ENCODE assay signal across 14 cellular contexts in genomic region chr11:48054994-48055291, GRCh38.
DNase-seq lines count a peak whose midpoint lies in the region; ATAC-seq and TF ChIP-seq lines count a peak whose summit lies in the region.
"Had no signal": no experiment of that assay in that cellular context is flagged by ENCODE, and none has a peak within 500 bp of the region (broad histone marks: within the 10 kb centered on the region; RNA-seq: fewer than 3 reads in every experiment).

No MANE protein-coding gene starts in this region.

- CTCF ChIA-PET in PC-3 (lab: Charles Lee) = no interaction called here

- no peaks in the 10 kb centered on the region for H3K27me3 Mint-ChIP-seq in activated T-cell treated with anti-CD3 and anti-CD28 coated beads, Interleukin-2, amount 50 U/mL, for 72 hours (ENCODE audit: low read depth)
- H3K27me3 Mint-ChIP-seq in activated T-cell treated with anti-CD3 and anti-CD28 coated beads, Interleukin-2, amount 50 U/mL, for 4 hours (ENCODE audit: low read depth) = no peaks in the 10 kb centered on the region
- no peaks in the 10 kb centered on the region for H3K27me3 Mint-ChIP-seq in effector memory CD8-positive, alpha-beta T cell
- H3K27me3 Mint-ChIP-seq in stimulated activated memory B cell treated with anti-CD40 and anti-IgM and Interleukin-4, amounts not matched to agents 10 μg/mL and 1 μg/mL and 100 μg/mL, for 72 hours = no peaks in the 10 kb centered on the region

- peaks cover 93% of the 10 kb centered on the region for H3K4me1 Mint-ChIP-seq in activated T-cell treated with anti-CD3 and anti-CD28 coated beads, Interleukin-2, amount 50 U/mL, for 72 hours (ENCODE audit: low read depth)
- H3K4me1 Mint-ChIP-seq in activated T-cell treated with anti-CD3 and anti-CD28 coated beads, Interleukin-2, amount 50 U/mL, for 4 hours (ENCODE audit: low read depth) = peaks cover 87% of the 10 kb centered on the region
- peaks cover 77 to 81% of the 10 kb centered on the region in 2 donors for H3K4me1 Mint-ChIP-seq in effector memory CD8-positive, alpha-beta T cell (ENCODE audit: low read depth in 2 of 2)
- peaks cover 81% of the 10 kb centered on the region for H3K4me1 Mint-ChIP-seq in stimulated activated memory B cell treated with anti-CD40 and anti-IgM and Interleukin-4, amounts not matched to agents 10 μg/mL and 1 μg/mL and 100 μg/mL, for 72 hours

- H3K4me3 Mint-ChIP-seq in activated T-cell treated with anti-CD3 and anti-CD28 coated beads, Interleukin-2, amount 50 U/mL, for 72 hours = peak overlapping the region; percentile 53 to 80
- H3K4me3 Mint-ChIP-seq in activated T-cell treated with anti-CD3 and anti-CD28 coated beads, Interleukin-2, amount 50 U/mL, for 4 hours = no peak overlapping the region
- H3K4me3 Mint-ChIP-seq in effector memory CD8-positive, alpha-beta T cell = peak overlapping the region; percentile 51 to 80
- no peak overlapping the region for H3K4me3 Mint-ChIP-seq in stimulated activated memory B cell treated with anti-CD40 and anti-IgM and Interleukin-4, amounts not matched to agents 10 μg/mL and 1 μg/mL and 100 μg/mL, for 72 hours

- no peak for DNase-seq in activated T-cell treated with anti-CD3 and anti-CD28 coated beads, Interleukin-2, amount 50 U/mL, for 72 hours
- no peak for DNase-seq in activated T-cell treated with anti-CD3 and anti-CD28 coated beads, Interleukin-2, amount 50 U/mL, for 4 hours
- DNase-seq in PC-3 (no peak), EL (no peak), NCI-H2029 (lab: John Stamatoyannopoulos, UW) (no peak), BE2C (no peak)
- no peak for DNase-seq in effector memory CD8-positive, alpha-beta T cell
- DNase-seq: DMS79 treated with DMSO at 0.1 percent for 48 hours, NCI-H2081, NCI-H748 treated with DMSO at 0.1 percent for 48 hours, ovary, Right ventricle myocardium superior had no signal

- no peaks in the 10 kb centered on the region for H3K27me3 ChIP-seq in PC-3 (ENCODE audit: low read length)
- H3K27me3 ChIP-seq in BE2C = no peaks in the 10 kb centered on the region
- H3K27me3 ChIP-seq: ovary had no signal

- no peaks in the 10 kb centered on the region for H3K9me3 Mint-ChIP-seq in activated T-cell treated with anti-CD3 and anti-CD28 coated beads, Interleukin-2, amount 50 U/mL, for 72 hours
- H3K9me3 Mint-ChIP-seq in activated T-cell treated with anti-CD3 and anti-CD28 coated beads, Interleukin-2, amount 50 U/mL, for 4 hours = no peaks in the 10 kb centered on the region
- no peaks in the 10 kb centered on the region for H3K9me3 Mint-ChIP-seq in effector memory CD8-positive, alpha-beta T cell
- H3K9me3 Mint-ChIP-seq in stimulated activated memory B cell treated with anti-CD40 and anti-IgM and Interleukin-4, amounts not matched to agents 10 μg/mL and 1 μg/mL and 100 μg/mL, for 72 hours = no peaks in the 10 kb centered on the region

- no peak overlapping the region for H2AFZ ChIP-seq in PC-3 (ENCODE audit: low read length)

- H3F3A ChIP-seq in PC-3 (ENCODE audit: low read length, unreplicated experiment) = no peaks in the 10 kb centered on the region

- H3K9me2 ChIP-seq in PC-3 (replicated peaks; ENCODE audit: low read length) = no peaks in the 10 kb centered on the region

- intact Hi-C loops in PC-3 (cut with micrococcal nuclease) = loop anchor here (1.0 to 5.0 kb wide), 3 partner anchors 48 to 108 kb away; no protein-coding TSS in a partner anchor

- H3K27ac ChIP-seq in PC-3 (ENCODE audit: low read length) = peak overlapping the region; percentile 100
- H3K27ac ChIP-seq: ovary had no signal

- H3K4me3 ChIP-seq in PC-3 (ENCODE audit: low read length) (no peak overlapping the region), BE2C (ENCODE audit: low read depth, low read length) (no peak overlapping the region)
- H3K4me3 ChIP-seq: ovary, smooth muscle cell had no signal

- peaks cover 3 to 7% of the 10 kb centered on the region in 2 donors for H3K36me3 Mint-ChIP-seq in activated T-cell treated with anti-CD3 and anti-CD28 coated beads, Interleukin-2, amount 50 U/mL, for 72 hours (ENCODE audit: insufficient read depth in 2 of 2)
- H3K36me3 Mint-ChIP-seq in activated T-cell treated with anti-CD3 and anti-CD28 coated beads, Interleukin-2, amount 50 U/mL, for 4 hours (ENCODE audit: insufficient read depth) = peaks cover 6% of the 10 kb centered on the region
- H3K36me3 Mint-ChIP-seq in effector memory CD8-positive, alpha-beta T cell (ENCODE audit: insufficient read depth) = peaks cover 11% of the 10 kb centered on the region
- H3K36me3 Mint-ChIP-seq in stimulated activated memory B cell treated with anti-CD40 and anti-IgM and Interleukin-4, amounts not matched to agents 10 μg/mL and 1 μg/mL and 100 μg/mL, for 72 hours = peaks cover 8% of the 10 kb centered on the region

- peak; percentile 0 to 8 for ATAC-seq in activated T-cell treated with anti-CD3 and anti-CD28 coated beads, Interleukin-2, amount 50 U/mL, for 72 hours (replicated peaks in 1 of 2)
- ATAC-seq in activated T-cell treated with anti-CD3 and anti-CD28 coated beads, Interleukin-2, amount 50 U/mL, for 4 hours = no peak
- no peak for ATAC-seq in PC-3
- no peak for ATAC-seq in effector memory CD8-positive, alpha-beta T cell (replicated peaks)
- no peak for ATAC-seq in stimulated activated memory B cell treated with anti-CD40 and anti-IgM and Interleukin-4, amounts not matched to agents 10 μg/mL and 1 μg/mL and 100 μg/mL, for 72 hours

- H3K9ac ChIP-seq in PC-3 (ENCODE audit: low read length) = peak overlapping the region; percentile 90

- peak overlapping the region; percentile 85 for H3K4me2 ChIP-seq in PC-3 (ENCODE audit: low read length)
- H3K4me2 ChIP-seq: smooth muscle cell had no signal

- peaks cover 65% of the 10 kb centered on the region for H3K4me1 ChIP-seq in PC-3 (ENCODE audit: insufficient read depth, low read length)
- H3K4me1 ChIP-seq in BE2C = no peaks in the 10 kb centered on the region

- TF ChIP-seq CTCF in PC-3 (conservative IDR thresholded peaks at IDR 0.05; ENCODE audit: low read depth, low read length) = no peak
- TF ChIP-seq CTCF in BE2C (IDR thresholded peaks at IDR 0.05; ENCODE audit: low read depth, low read length) = no peak

- BruUV-seq in PC-3 (replicated peaks; lab: Mats Ljungman, UMichigan) = no TSS peak

- no peaks in the 10 kb centered on the region for H3K9me3 ChIP-seq in PC-3 (ENCODE audit: low read length)
- H3K9me3 ChIP-seq in BE2C = no peaks in the 10 kb centered on the region
- H3K9me3 ChIP-seq: ovary had no signal

- no peaks in the 10 kb centered on the region for H4K20me1 ChIP-seq in PC-3 (ENCODE audit: low read length)

- peaks cover 75% of the 10 kb centered on the region for H3K79me2 ChIP-seq in PC-3 (ENCODE audit: low read length)

- H3K27ac Mint-ChIP-seq in activated T-cell treated with anti-CD3 and anti-CD28 coated beads, Interleukin-2, amount 50 U/mL, for 72 hours = no peak overlapping the region
- H3K27ac Mint-ChIP-seq in effector memory CD8-positive, alpha-beta T cell = peak overlapping the region; percentile 80 to 84
- H3K27ac Mint-ChIP-seq in stimulated activated memory B cell treated with anti-CD40 and anti-IgM and Interleukin-4, amounts not matched to agents 10 μg/mL and 1 μg/mL and 100 μg/mL, for 72 hours = peak overlapping the region; percentile 24

- POLR2A ChIA-PET in PC-3 (lab: Charles Lee; ENCODE audit: unreplicated experiment) = no interaction called here

- H3K36me3 ChIP-seq in PC-3 (ENCODE audit: low read depth, low read length) (no peaks in the 10 kb centered on the region), BE2C (no peaks in the 10 kb centered on the region)
- H3K36me3 ChIP-seq: ovary had no signal

Comparison
In these comparisons a context has a peak if more than half of its experiments do, and no peak if none do; other contexts are left out.
1. ATAC-seq: peak in activated T-cell treated with anti-CD3 and anti-CD28 coated beads, Interleukin-2, amount 50 U/mL, for 72 hours (2 of 2); none in activated T-cell treated with anti-CD3 and anti-CD28 coated beads, Interleukin-2, amount 50 U/mL, for 4 hours (0 of 2), PC-3 (single experiment), effector memory CD8-positive, alpha-beta T cell (single experiment) and stimulated activated memory B cell treated with anti-CD40 and anti-IgM and Interleukin-4, amounts not matched to agents 10 μg/mL and 1 μg/mL and 100 μg/mL, for 72 hours (single experiment).
2. H3K4me3 Mint-ChIP-seq: peak in activated T-cell treated with anti-CD3 and anti-CD28 coated beads, Interleukin-2, amount 50 U/mL, for 72 hours (2 of 2) and effector memory CD8-positive, alpha-beta T cell (2 of 2); none in activated T-cell treated with anti-CD3 and anti-CD28 coated beads, Interleukin-2, amount 50 U/mL, for 4 hours (single experiment) and stimulated activated memory B cell treated with anti-CD40 and anti-IgM and Interleukin-4, amounts not matched to agents 10 μg/mL and 1 μg/mL and 100 μg/mL, for 72 hours (single experiment).